ENCODE assay signal across 21 cellular contexts in the genomic region with DNA sequence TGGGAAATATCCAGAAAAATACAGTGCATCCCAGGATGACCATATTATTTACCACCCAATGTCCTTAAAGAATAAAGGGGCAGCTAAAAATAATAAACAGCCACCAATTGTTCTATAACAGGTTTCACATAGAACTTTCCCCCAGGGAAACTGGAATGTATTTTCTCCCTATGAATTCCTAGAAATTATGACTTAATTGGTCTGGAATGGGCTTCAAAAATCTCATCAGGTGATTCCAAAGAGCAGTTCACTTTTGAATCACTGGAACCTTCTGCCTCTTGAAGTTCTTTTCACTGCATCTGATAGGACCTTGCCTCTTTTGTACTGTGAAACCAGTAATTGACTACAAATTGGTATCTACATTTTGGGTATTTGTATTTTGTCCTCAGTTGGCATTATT.
"Had no signal": no experiment of that assay in that cellular context is flagged by ENCODE, and none has a peak within 500 bp of the region (broad histone marks: within the 10 kb centered on the region; RNA-seq: fewer than 3 reads in every experiment).

No MANE protein-coding gene starts in this region.

- DNase-seq: activated CD4-positive, alpha-beta T cell treated with anti-CD3 and anti-CD28 coated beads for 4 hours; activated CD8-positive, alpha-beta memory T cell treated with anti-CD3 and anti-CD28 coated beads, Interleukin-2, amount 50 U/mL, for 4 hours; activated CD8-positive, alpha-beta T cell treated with anti-CD3 and anti-CD28 coated beads, Interleukin-2, amount 10 ng/mL, durations not matched to agents 7 days and 5 days; activated effector memory CD4-positive, alpha-beta T cell treated with anti-CD3 and anti-CD28 coated beads, Interleukin-2, amount 50 U/mL, for 16 hours; activated T-cell treated with anti-CD3 and anti-CD28 coated beads, Interleukin-2, amount 50 U/mL, for 48 hours; amniotic stem cell; brain microvascular endothelial cell; cerebellar nuclear complex; effector CD8-positive, alpha-beta T cell; islet precursor cell; left ventricle myocardium inferior; nucleus accumbens; posterior cingulate gyrus; stimulated activated CD4-positive, alpha-beta T cell treated with anti-CD3 and anti-CD28 coated beads, Interleukin-15, amount 100 ng/mL, for 24 hours; stimulated activated CD4-positive, alpha-beta T cell treated with anti-CD3 and anti-CD28 coated beads, Interleukin-4, amount 100 ng/mL, for 1 hour; stimulated activated CD8-positive, alpha-beta memory T cell treated with anti-CD3 and anti-CD28 coated beads, Interleukin-4, amount 100 ng/mL, for 48 hours; stimulated activated naive CD8-positive, alpha-beta T cell treated with anti-CD3 and anti-CD28 coated beads, Interleukin-15, Interleukin-2, amounts not matched to agents 100 U/mL and 50 U/mL, for 24 hours; T-helper 2 cell had no signal

- ATAC-seq: activated CD8-positive, alpha-beta T cell treated with anti-CD3 and anti-CD28 coated beads, Interleukin-2, amount 10 ng/mL, durations not matched to agents 7 days and 5 days; activated naive CD4-positive, alpha-beta T cell treated with anti-CD3 and anti-CD28 coated beads, Interleukin-2, amount 50 U/mL, for 72 hours; natural killer cell treated with Interleukin-12 subunit alpha and Interleukin-12 subunit beta and Interleukin-15 and Interleukin-18, amount 100 ng/mL, for 72 hours; stimulated activated naive CD8-positive, alpha-beta T cell treated with anti-CD3 and anti-CD28 coated beads, Interleukin-15, Interleukin-2, amounts not matched to agents 100 U/mL and 50 U/mL, for 24 hours; WTC11 had no signal
